20 cellular contexts compared by ENCODE assay signal in the genomic region with DNA sequence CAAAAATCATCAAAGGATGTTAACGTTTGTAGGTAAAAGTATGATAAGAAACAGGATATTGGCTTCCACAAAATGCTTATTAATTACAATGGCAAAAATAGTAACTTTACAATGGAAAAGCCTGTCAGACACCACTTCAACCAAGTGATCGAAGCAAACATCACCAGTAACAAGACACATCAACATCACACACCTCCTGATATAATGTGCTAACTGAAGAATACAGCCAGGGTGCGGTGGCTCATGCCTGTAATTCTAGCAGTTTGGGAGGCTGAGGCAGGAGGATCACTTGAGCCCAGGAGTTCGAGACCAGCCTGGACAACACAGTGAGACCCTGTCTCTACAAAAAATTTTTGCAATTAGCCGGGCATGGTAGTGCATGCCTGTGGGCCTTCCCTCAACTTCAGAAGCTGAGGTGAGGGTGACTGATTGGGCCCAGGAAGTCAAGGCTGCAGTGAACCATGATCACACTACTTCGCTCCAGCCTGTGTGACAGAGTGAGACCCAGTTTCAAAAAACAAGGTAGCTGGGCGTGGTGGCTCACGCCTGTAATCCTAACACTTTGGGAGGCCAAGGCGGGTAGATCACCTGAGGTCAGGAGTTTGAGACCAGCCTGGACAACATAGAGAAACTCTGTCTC. TPM values are rescaled to one million over a fixed set of nuclear protein-coding genes. Genes with fewer than 3 reads are reported as not detected.
DNase-seq lines count a peak whose midpoint lies in the region; ATAC-seq and TF ChIP-seq lines count a peak whose summit lies in the region.
"Had no signal": no experiment of that assay in that cellular context is flagged by ENCODE, and none has a peak within 500 bp of the region (broad histone marks: within the 10 kb centered on the region; RNA-seq: fewer than 3 reads in every experiment).

No MANE protein-coding gene starts in this region.

- H3K9me3 Mint-ChIP-seq in activated B cell treated with CpG ODN at 0.5 μM for 24 hours: peaks cover 6% of the 10 kb centered on the region
- peaks cover 5% of the 10 kb centered on the region for H3K9me3 Mint-ChIP-seq in central memory CD8-positive, alpha-beta T cell

- H3K4me3 Mint-ChIP-seq in activated B cell treated with CpG ODN at 0.5 μM for 24 hours: no peak overlapping the region
- peak overlapping the region; percentile 36 for H3K4me3 Mint-ChIP-seq in central memory CD8-positive, alpha-beta T cell

- intact Hi-C loops in activated B cell treated with CpG ODN at 0.5 μM for 24 hours (cut with micrococcal nuclease): no loop called here

- POLR2A ChIA-PET in activated B cell treated with CpG ODN at 0.5 μM for 24 hours (lab: Charles Lee): interaction anchor here (0.7 to 2.2 kb wide), 3 partner anchors 14 to 810 kb away, joined by 3 to 6 read pairs (median 4); no protein-coding TSS in a partner anchor

- TF ChIP-seq CTCF in activated B cell treated with CpG ODN at 0.5 μM for 24 hours (IDR thresholded peaks at IDR 0.05): no peak

- peaks cover 55% of the 10 kb centered on the region for H3K4me1 Mint-ChIP-seq in activated B cell treated with CpG ODN at 0.5 μM for 24 hours
- H3K4me1 Mint-ChIP-seq in central memory CD8-positive, alpha-beta T cell: peaks cover 71% of the 10 kb centered on the region

- peak; percentile 36 for DNase-seq in stimulated activated CD4-positive, alpha-beta T cell treated with anti-CD3 and anti-CD28 coated beads, Interleukin-15, amount 100 ng/mL, for 24 hours
- no peak for DNase-seq in stimulated activated CD4-positive, alpha-beta T cell treated with anti-CD3 and anti-CD28 coated beads, Interleukin-4, amount 100 ng/mL, for 1 hour
- DNase-seq in activated B cell treated with CpG ODN at 0.5 μM for 24 hours: no peak
- no peak for DNase-seq in central memory CD8-positive, alpha-beta T cell (ENCODE audit: low spot score in 2 of 2)
- DNase-seq in activated effector memory CD4-positive, alpha-beta T cell treated with anti-CD3 and anti-CD28 coated beads, Interleukin-2, amount 50 U/mL, for 16 hours: no peak
- DNase-seq: activated CD8-positive, alpha-beta memory T cell treated with anti-CD3 and anti-CD28 coated beads, Interleukin-2, amount 50 U/mL, for 4 hours; body of pancreas; DMS79; effector CD4-positive, alpha-beta T cell; HCEC 1CT; hippocampal formation; NCI-H146; NCI-H524 treated with DMSO at 0.1 percent for 48 hours; posterior cingulate gyrus; T-helper 9 cell had no signal

- H3K27ac Mint-ChIP-seq in activated B cell treated with CpG ODN at 0.5 μM for 24 hours: peak overlapping the region; percentile 78
- peak overlapping the region; percentile 81 for H3K27ac Mint-ChIP-seq in central memory CD8-positive, alpha-beta T cell (ENCODE audit: low read depth)

- peaks cover 10% of the 10 kb centered on the region for H3K36me3 Mint-ChIP-seq in activated B cell treated with CpG ODN at 0.5 μM for 24 hours (ENCODE audit: low read depth)
- H3K36me3 Mint-ChIP-seq in central memory CD8-positive, alpha-beta T cell (ENCODE audit: insufficient read depth): peaks cover 25% of the 10 kb centered on the region

- ATAC-seq in activated B cell treated with CpG ODN at 0.5 μM for 24 hours (ENCODE audit: low read depth) (peak; percentile 35), GM18867 (IDR thresholded peaks at IDR 0.05; ENCODE audit: unreplicated experiment) (no peak), HG02870 (IDR thresholded peaks at IDR 0.05; ENCODE audit: unreplicated experiment) (no peak)
- peak; percentile 59 for ATAC-seq in central memory CD8-positive, alpha-beta T cell (replicated peaks; ENCODE audit: extremely low read depth, poor library complexity, severe bottlenecking)
- ATAC-seq: body of pancreas, esophagus mucosa, K562, sciatic nerve had no signal

- H3K27me3 Mint-ChIP-seq in activated B cell treated with CpG ODN at 0.5 μM for 24 hours: no peaks in the 10 kb centered on the region
- no peaks in the 10 kb centered on the region for H3K27me3 Mint-ChIP-seq in central memory CD8-positive, alpha-beta T cell

- CTCF ChIA-PET in activated B cell treated with CpG ODN at 0.5 μM for 24 hours (lab: Charles Lee): no interaction called here

RNA-seq across cellular contexts. Expression of gene MGAT4A, which starts 15.0 kb away (rescaled TPM):
- total RNA-seq in activated B cell treated with CpG ODN at 0.5 μM for 24 hours: 12.6 and 15.7 TPM in 2 replicates

Comparison
In these comparisons a context has a peak if more than half of its experiments do, and no peak if none do; other contexts are left out.
1. ATAC-seq: peak in activated B cell treated with CpG ODN at 0.5 μM for 24 hours (single experiment) and central memory CD8-positive, alpha-beta T cell (single experiment); none in GM18867 (single experiment) and HG02870 (single experiment).